24 cellular contexts compared by ENCODE assay signal in genomic region chr13:35769812-35770211, GRCh38.
DNase-seq lines count a peak whose midpoint lies in the region; ATAC-seq and TF ChIP-seq lines count a peak whose summit lies in the region.
"Had no signal": no experiment of that assay in that cellular context is flagged by ENCODE, and none has a peak within 500 bp of the region (broad histone marks: within the 10 kb centered on the region; RNA-seq: fewer than 3 reads in every experiment).

No MANE protein-coding gene starts in this region.

- POLR2A ChIA-PET in PC-9 (lab: Charles Lee; ENCODE audit: unreplicated experiment): no interaction called here

- 69 to 70% methylated on average over 3 of the region's 3 CpGs for WGBS in GM23248 (ENCODE audit: low coverage in 1 of 2, low lambda C conversion rate in 2 of 2, missing lambda C conversion rate in 2 of 2), 2 experiments

- H3K4me1 Mint-ChIP-seq in nephron progenitor cell: peaks cover 95% of the 10 kb centered on the region
- H3K4me1 Mint-ChIP-seq: CD4-positive, CD25-positive, alpha-beta regulatory T cell; immature natural killer cell had no signal

- no peaks in the 10 kb centered on the region for H3K9me3 Mint-ChIP-seq in nephron progenitor cell
- H3K9me3 Mint-ChIP-seq: activated CD8-positive, alpha-beta T cell treated with anti-CD3 and anti-CD28 coated beads for 36 hours; neural crest cell; stimulated activated naive CD8-positive, alpha-beta T cell treated with anti-CD3 and anti-CD28 coated beads, Interleukin-15, Interleukin-2, amounts not matched to agents 100 ng/mL and 50 ng/mL, for 24 hours had no signal

- TF ChIP-seq CTCF in nephron progenitor cell (IDR thresholded peaks at IDR 0.05) (no peak), PC-9 (conservative IDR thresholded peaks at IDR 0.05) (no peak)

- peak overlapping the region; percentile 34 for H3K27ac Mint-ChIP-seq in nephron progenitor cell
- H3K27ac Mint-ChIP-seq: activated CD8-positive, alpha-beta T cell treated with anti-CD3 and anti-CD28 coated beads for 36 hours; CD4-positive, CD25-positive, alpha-beta regulatory T cell; immature natural killer cell; stimulated activated naive CD8-positive, alpha-beta T cell treated with anti-CD3 and anti-CD28 coated beads, Interleukin-15, Interleukin-2, amounts not matched to agents 100 ng/mL and 50 ng/mL, for 24 hours had no signal

- intact Hi-C loops in PC-9 (cut with micrococcal nuclease; ENCODE audit: unreplicated experiment): no loop called here

- CTCF ChIA-PET in PC-9 (lab: Charles Lee): no interaction called here

- in situ Hi-C loops in GM23248 (cut with MboI): no loop called here

- no peaks in the 10 kb centered on the region for H3K36me3 Mint-ChIP-seq in nephron progenitor cell (ENCODE audit: low read depth)
- H3K36me3 Mint-ChIP-seq: CD4-positive, CD25-positive, alpha-beta regulatory T cell; immature natural killer cell had no signal

- peaks cover 5% of the 10 kb centered on the region for H3K27me3 Mint-ChIP-seq in nephron progenitor cell (ENCODE audit: low read depth, poor library complexity)

- BruUV-seq in PC-9 (replicated peaks; lab: Mats Ljungman, UMichigan): no TSS peak

- H3K79me2 ChIP-seq in GM23248 (ENCODE audit: insufficient read depth) (no peaks in the 10 kb centered on the region), PC-9 (ENCODE audit: low read depth) (no peaks in the 10 kb centered on the region)

- H3K4me3 ChIP-seq in GM23248: no peak overlapping the region
- H3K4me3 ChIP-seq in adipocyte (ENCODE audit: low read length): no peak overlapping the region
- H3K4me3 ChIP-seq in PC-9: no peak overlapping the region
- H3K4me3 ChIP-seq: body of pancreas, right lobe of liver, vagina had no signal

- H3K4me3 Mint-ChIP-seq in nephron progenitor cell: no peak overlapping the region
- H3K4me3 Mint-ChIP-seq: activated CD8-positive, alpha-beta T cell treated with anti-CD3 and anti-CD28 coated beads for 36 hours; CD4-positive, CD25-positive, alpha-beta regulatory T cell; immature natural killer cell; neural crest cell; stimulated activated naive CD8-positive, alpha-beta T cell treated with anti-CD3 and anti-CD28 coated beads, Interleukin-15, Interleukin-2, amounts not matched to agents 100 ng/mL and 50 ng/mL, for 24 hours had no signal

- H4K20me1 ChIP-seq in GM23248 (ENCODE audit: insufficient read depth) (no peaks in the 10 kb centered on the region), PC-9 (ENCODE audit: insufficient read depth) (no peaks in the 10 kb centered on the region)

- no peak overlapping the region for H3K9ac ChIP-seq in GM23248
- H3K9ac ChIP-seq in adipocyte (ENCODE audit: low read length): no peak overlapping the region

- H3K9me3 ChIP-seq in GM23248 (ENCODE audit: low read depth) (no peaks in the 10 kb centered on the region), adipocyte (ENCODE audit: control insufficient read depth, low read length) (no peaks in the 10 kb centered on the region), PC-9 (ENCODE audit: insufficient read depth, low read depth) (no peaks in the 10 kb centered on the region)
- H3K9me3 ChIP-seq: body of pancreas, right lobe of liver, vagina had no signal

- H3F3A ChIP-seq in GM23248 (ENCODE audit: insufficient read depth) (peaks cover 19% of the 10 kb centered on the region), PC-9 (ENCODE audit: insufficient read depth, low read depth) (peaks cover 18% of the 10 kb centered on the region; the same call in 1 of the 2 replicates)

- H3K27ac ChIP-seq in GM23248: no peak overlapping the region
- H3K27ac ChIP-seq in PC-9: no peak overlapping the region
- H3K27ac ChIP-seq: body of pancreas, foreskin keratinocyte, right lobe of liver, vagina had no signal

- H3K36me3 ChIP-seq in GM23248 (ENCODE audit: low read depth): no peaks in the 10 kb centered on the region
- peaks cover 8% of the 10 kb centered on the region for H3K36me3 ChIP-seq in adipocyte (ENCODE audit: control insufficient read depth, insufficient read depth, low read length, severe bottlenecking)
- H3K36me3 ChIP-seq in PC-9 (ENCODE audit: low read depth): no peaks in the 10 kb centered on the region
- H3K36me3 ChIP-seq: right lobe of liver, vagina had no signal

- no peak overlapping the region for H3K4me2 ChIP-seq in GM23248 (ENCODE audit: unreplicated experiment)
- H3K4me2 ChIP-seq in PC-9: no peak overlapping the region

- H3K27me3 ChIP-seq in GM23248 (replicated peaks; ENCODE audit: insufficient read depth) (no peaks in the 10 kb centered on the region), adipocyte (replicated peaks; ENCODE audit: control insufficient read depth, insufficient read depth, low read length) (no peaks in the 10 kb centered on the region), PC-9 (ENCODE audit: insufficient read depth, low read depth) (no peaks in the 10 kb centered on the region)
- H3K27me3 ChIP-seq: body of pancreas, foreskin keratinocyte, right lobe of liver, vagina had no signal

- peaks cover 37% of the 10 kb centered on the region for H3K4me1 ChIP-seq in GM23248 (ENCODE audit: insufficient read depth)
- H3K4me1 ChIP-seq in adipocyte (ENCODE audit: control insufficient read depth, insufficient read depth, low read length): peaks cover 44% of the 10 kb centered on the region
- H3K4me1 ChIP-seq in PC-9 (replicated peaks; ENCODE audit: insufficient read depth): peaks cover 31% of the 10 kb centered on the region
- H3K4me1 ChIP-seq: body of pancreas, foreskin keratinocyte, right lobe of liver, vagina had no signal

- 0 out of 2 replicates have a peak overlapping the region, but pooled peaks have one; percentile 24 for H2AFZ ChIP-seq in GM23248
- H2AFZ ChIP-seq in PC-9: no peak overlapping the region

- ATAC-seq in HG03354 (IDR thresholded peaks at IDR 0.05; ENCODE audit: poor library complexity, severe bottlenecking, unreplicated experiment): no peak
- no peak for ATAC-seq in GM21360 (IDR thresholded peaks at IDR 0.05; ENCODE audit: unreplicated experiment)
- ATAC-seq: activated CD8-positive, alpha-beta T cell treated with anti-CD3 and anti-CD28 coated beads for 36 hours; body of pancreas; foreskin keratinocyte; left ventricle myocardium superior; PC-3; right lobe of liver had no signal

- no peaks in the 10 kb centered on the region for H3K9me2 ChIP-seq in GM23248 (ENCODE audit: insufficient read depth)
- no peaks in the 10 kb centered on the region for H3K9me2 ChIP-seq in PC-9 (ENCODE audit: insufficient read depth)

- DNase-seq in GM23248: no peak
- DNase-seq in NCI-H1694 treated with DMSO at 0.1 percent for 48 hours (lab: John Stamatoyannopoulos, UW): peak; percentile 36
- DNase-seq in adipocyte (ENCODE audit: low read depth): peak; percentile 61
- DNase-seq in nephron progenitor cell: no peak
- no peak for DNase-seq in PC-9
- DNase-seq: activated CD4-positive, CD25-positive, alpha-beta regulatory T cell treated with anti-CD3 and anti-CD28 coated beads, Interleukin-2, amount 50 U/mL, for 72 hours; activated CD8-positive, alpha-beta T cell treated with anti-CD3 and anti-CD28 coated beads for 36 hours; activated effector memory CD4-positive, alpha-beta T cell treated with Interleukin-2 at 50 U/mL for 16 hours; activated T-cell treated with anti-CD3 and anti-CD28 coated beads for 4 hours; body of pancreas; CD4-positive, CD25-positive, alpha-beta regulatory T cell; foreskin keratinocyte; immature natural killer cell; left ventricle myocardium superior; MM.1S; NCI-H1417 treated with DMSO at 0.1 percent for 48 hours; PC-3; right lobe of liver; Right ventricle myocardium superior had no signal

Comparison
In these comparisons a context has a peak if more than half of its experiments do, and no peak if none do; other contexts are left out.
1. DNase-seq: peak in NCI-H1694 treated with DMSO at 0.1 percent for 48 hours (single experiment) and adipocyte (single experiment); none in GM23248 (single experiment), nephron progenitor cell (single experiment) and PC-9 (0 of 2).